Comparison of ENCODE assay signal across 1 cellular context in genomic region chr16:71808593-71809449, GRCh38.
TF ChIP-seq lines count a peak whose summit lies in the region.

AP1G1 (minus strand) TSS chr16:71808834; CDS start chr16:71789479, 19,355 bp downstream.

TF ChIP-seq in HepG2, 621 proteins besides CTCF, POLR2A, EP300 and RAD21 (continued from another document and continues in another):
- TF ChIP-seq MAZ (IDR thresholded peaks at IDR 0.05; ENCODE audit: borderline replicate concordance, low read depth, low read length): peak; percentile 74; the same call in 1 of the 2 replicates
- TF ChIP-seq MAZ (CRISPR knock-in tag; IDR thresholded peaks at IDR 0.05; ENCODE audit: low read depth): peak; percentile 83
- TF ChIP-seq TFE3 (CRISPR knock-in tag; IDR thresholded peaks at IDR 0.05): no peak; the same call in 1 of the 2 replicates
- peak; percentile 67 for TF ChIP-seq ZNF501 (CRISPR knock-in tag; IDR thresholded peaks at IDR 0.05)
- peak; percentile 82 for TF ChIP-seq HOXA5 (CRISPR knock-in tag; IDR thresholded peaks at IDR 0.05)
- TF ChIP-seq CERS6 (CRISPR knock-in tag; IDR thresholded peaks at IDR 0.05): 0 out of 2 replicates have a peak, but pooled peaks have one; percentile 13
- no peak for TF ChIP-seq KDM1A (CRISPR knock-in tag; IDR thresholded peaks at IDR 0.05)
- no peak; the same call in 1 of the 2 replicates for TF ChIP-seq ZNF510 (CRISPR knock-in tag; IDR thresholded peaks at IDR 0.05; ENCODE audit: low read depth)
- 0 out of 2 replicates have a peak, but pooled peaks have one; percentile 59 for TF ChIP-seq ZNF44 (CRISPR knock-in tag; IDR thresholded peaks at IDR 0.05)
- peak; percentile 97 for TF ChIP-seq KLF6 (CRISPR knock-in tag; IDR thresholded peaks at IDR 0.05)
- TF ChIP-seq ZNF616 (CRISPR knock-in tag; IDR thresholded peaks at IDR 0.05; ENCODE audit: low read depth): no peak; the same call in 1 of the 2 replicates
- TF ChIP-seq ZNF431 (CRISPR knock-in tag; IDR thresholded peaks at IDR 0.05; ENCODE audit: borderline replicate concordance, low read depth): peak; percentile 97
- 0 out of 2 replicates have a peak, but pooled peaks have one; percentile 86 for TF ChIP-seq ZNF704 (CRISPR knock-in tag; IDR thresholded peaks at IDR 0.05; ENCODE audit: borderline replicate concordance)
- no peak for TF ChIP-seq CBX2 (IDR thresholded peaks at IDR 0.05; ENCODE audit: low read depth, low read length)
- no peak for TF ChIP-seq CBX2 (CRISPR knock-in tag; IDR thresholded peaks at IDR 0.05; ENCODE audit: low read depth)
- 0 out of 2 replicates have a peak, but pooled peaks have one; percentile 15 for TF ChIP-seq ZKSCAN5 (CRISPR knock-in tag; IDR thresholded peaks at IDR 0.05)
- TF ChIP-seq ZNF326 (CRISPR knock-in tag; IDR thresholded peaks at IDR 0.05; ENCODE audit: borderline replicate concordance): no peak
- no peak; the same call in 1 of the 2 replicates for TF ChIP-seq CENPBD1 (CRISPR knock-in tag; IDR thresholded peaks at IDR 0.05; ENCODE audit: borderline replicate concordance, low read depth)
- TF ChIP-seq LRRFIP1 (CRISPR knock-in tag; conservative IDR thresholded peaks at IDR 0.05): no peak
- TF ChIP-seq DNMT1 (CRISPR knock-in tag; IDR thresholded peaks at IDR 0.05): no peak
- no peak for TF ChIP-seq ZNF747 (CRISPR knock-in tag; IDR thresholded peaks at IDR 0.05; ENCODE audit: borderline replicate concordance)
- TF ChIP-seq PATZ1 (CRISPR knock-in tag; IDR thresholded peaks at IDR 0.05): peak; percentile 95
- no peak for TF ChIP-seq DPF2 (CRISPR knock-in tag; IDR thresholded peaks at IDR 0.05; ENCODE audit: borderline replicate concordance, low read depth)
- TF ChIP-seq HDAC6 (IDR thresholded peaks at IDR 0.05; ENCODE audit: low read depth, low read length): no peak
- TF ChIP-seq ZNF260 (CRISPR knock-in tag; IDR thresholded peaks at IDR 0.05; ENCODE audit: borderline replicate concordance, low read depth): no peak
- TF ChIP-seq ZNF101 (CRISPR knock-in tag; IDR thresholded peaks at IDR 0.05; ENCODE audit: borderline replicate concordance, low read depth): 0 out of 2 replicates have a peak, but pooled peaks have one; percentile 82
- TF ChIP-seq NONO (IDR thresholded peaks at IDR 0.05): no peak
- peak; percentile 93 for TF ChIP-seq NONO (CRISPR knock-in tag; conservative IDR thresholded peaks at IDR 0.05)
- TF ChIP-seq ZKSCAN1 (IDR thresholded peaks at IDR 0.05; ENCODE audit: low read length): no peak
- no peak for TF ChIP-seq HNF1A (IDR thresholded peaks at IDR 0.05; ENCODE audit: low read depth)
- peak; percentile 46; the same call in 1 of the 2 replicates for TF ChIP-seq HNF1A (CRISPR knock-in tag; IDR thresholded peaks at IDR 0.05; ENCODE audit: borderline replicate concordance)
- TF ChIP-seq BHLHE40 (IDR thresholded peaks at IDR 0.05; ENCODE audit: low read length): no peak
- peak; percentile 74; the same call in 1 of the 2 replicates for TF ChIP-seq TSC22D2 (CRISPR knock-in tag; IDR thresholded peaks at IDR 0.05; ENCODE audit: borderline replicate concordance)
- peak; percentile 90 for TF ChIP-seq ARID4A (CRISPR knock-in tag; IDR thresholded peaks at IDR 0.05; ENCODE audit: borderline replicate concordance)
- no peak for TF ChIP-seq FOXM1 (CRISPR knock-in tag; IDR thresholded peaks at IDR 0.05)
- TF ChIP-seq CREM (IDR thresholded peaks at IDR 0.05): peak; percentile 99
- peak; percentile 84 for TF ChIP-seq CREM (CRISPR knock-in tag; IDR thresholded peaks at IDR 0.05)
- 0 out of 2 replicates have a peak, but pooled peaks have one; percentile 46 for TF ChIP-seq ZFP36L1 (CRISPR knock-in tag; IDR thresholded peaks at IDR 0.05)
- TF ChIP-seq STAT6 (CRISPR knock-in tag; IDR thresholded peaks at IDR 0.05; ENCODE audit: borderline replicate concordance): no peak; the same call in 1 of the 2 replicates
- TF ChIP-seq LBX2 (CRISPR knock-in tag; IDR thresholded peaks at IDR 0.05; ENCODE audit: borderline replicate concordance): no peak
